ENCODE assay signal across 13 cellular contexts in genomic region chr1:212519131-212519530, GRCh38.
"Had no signal": no experiment of that assay in that cellular context is flagged by ENCODE, and none has a peak within 500 bp of the region (broad histone marks: within the 10 kb centered on the region; RNA-seq: fewer than 3 reads in every experiment).

No MANE protein-coding gene starts in this region.

- H3K4me1 ChIP-seq: pancreas had no signal

- H3K27ac ChIP-seq: left lung had no signal

- H3K4me3 ChIP-seq: esophagus squamous epithelium, left lung, pancreas, thoracic aorta had no signal

- H3K36me3 ChIP-seq: esophagus squamous epithelium, left lung, pancreas, thoracic aorta had no signal

- ATAC-seq: activated CD8-positive, alpha-beta T cell treated with anti-CD3 and anti-CD28 coated beads, Interleukin-2, amount 10 ng/mL, durations not matched to agents 7 days and 5 days; naive thymus-derived CD8-positive, alpha-beta T cell; stimulated activated naive B cell treated with anti-CD40 and anti-IgM and Interleukin-4, amounts not matched to agents 10 μg/mL and 1 μg/mL and 100 μg/mL, for 72 hours had no signal

- DNase-seq: activated CD4-positive, alpha-beta T cell treated with anti-CD3 and anti-CD28 coated beads, Interleukin-2, amount 10 ng/mL, durations not matched to agents 24 days and 14 days; activated CD8-positive, alpha-beta T cell treated with anti-CD3 and anti-CD28 coated beads, Interleukin-2, amount 10 ng/mL, durations not matched to agents 7 days and 5 days; activated naive CD4-positive, alpha-beta T cell treated with Interleukin-2 at 50 U/mL for 16 hours; activated naive CD8-positive, alpha-beta T cell treated with anti-CD3 and anti-CD28 coated beads, Interleukin-2, amount 10 ng/mL, durations not matched to agents 7 days and 5 days; activated T-cell treated with anti-CD3 and anti-CD28 coated beads, Interleukin-2, amount 50 U/mL, for 24 hours; effector CD8-positive, alpha-beta T cell; esophagus squamous epithelium; islet precursor cell; naive thymus-derived CD8-positive, alpha-beta T cell; stimulated activated naive B cell treated with anti-CD40 and anti-IgM and Interleukin-4, amounts not matched to agents 10 μg/mL and 1 μg/mL and 100 μg/mL, for 72 hours had no signal

- H3K9me3 ChIP-seq: esophagus squamous epithelium, left lung, pancreas, thoracic aorta had no signal

- H3K27me3 ChIP-seq: pancreas had no signal
